ENCODE assay signal across 21 cellular contexts in genomic region chr17:73334771-73335513, GRCh38. TPM values are rescaled to one million over a fixed set of nuclear protein-coding genes. Genes with fewer than 3 reads are reported as not detected.
DNase-seq lines count a peak whose midpoint lies in the region; ATAC-seq and TF ChIP-seq lines count a peak whose summit lies in the region.
"Had no signal": no experiment of that assay in that cellular context is flagged by ENCODE, and none has a peak within 500 bp of the region (broad histone marks: within the 10 kb centered on the region; RNA-seq: fewer than 3 reads in every experiment).

No MANE protein-coding gene starts in this region.

- DNase-seq in NCI-H2081 (lab: John Stamatoyannopoulos, UW) (peak; percentile 88 to 93), WERI-Rb-1 (peak; percentile 7), foreskin keratinocyte (no peak), erythroblast (lab: John Stamatoyannopoulos, UW) (no peak), mesendoderm (no peak), brain microvascular endothelial cell (no peak)
- DNase-seq in stimulated activated naive B cell treated with anti-CD40 and anti-IgM and Interleukin-4, amounts not matched to agents 10 μg/mL and 1 μg/mL and 100 μg/mL, for 72 hours, result no peak
- DNase-seq: activated CD4-positive, CD25-positive, alpha-beta regulatory T cell treated with anti-CD3 and anti-CD28 coated beads, Interleukin-2, amount 50 U/mL, for 72 hours; aorta; CD4-positive, alpha-beta T cell; cerebellar nuclear complex; DMS79; effector CD8-positive, alpha-beta T cell; heart right ventricle; NCI-H187 treated with DMSO at 0.1 percent for 48 hours; NCI-H446; nucleus accumbens; T1000; testis had no signal

- WGBS in mesendoderm (ENCODE audit: extremely low coverage, insufficient coverage, low lambda C conversion rate), result no CpG with 5 or more reads among the region's 12 CpGs

- no peak for TF ChIP-seq POLR2A in erythroblast (IDR thresholded peaks at IDR 0.05; ENCODE audit: low read length)

- H3K4ac ChIP-seq in mesendoderm (ENCODE audit: low read depth, low read length), result no peak overlapping the region

- no peaks in the 10 kb centered on the region for H3K4me1 ChIP-seq in foreskin keratinocyte
- H3K4me1 ChIP-seq in mesendoderm (ENCODE audit: control insufficient read depth, low read depth, low read length), result no peaks in the 10 kb centered on the region
- H3K4me1 ChIP-seq: testis had no signal

- peaks cover 3 to 7% of the 10 kb centered on the region in 2 donors for H3K36me3 Mint-ChIP-seq in stimulated activated naive B cell treated with anti-CD40 and anti-IgM and Interleukin-4, amounts not matched to agents 10 μg/mL and 1 μg/mL and 100 μg/mL, for 72 hours
- H3K36me3 Mint-ChIP-seq: activated naive CD4-positive, alpha-beta T cell treated with anti-CD3 and anti-CD28 coated beads, Interleukin-2, amount 50 U/mL, for 24 hours had no signal

- no peaks in the 10 kb centered on the region for H3K27me3 Mint-ChIP-seq in stimulated activated naive B cell treated with anti-CD40 and anti-IgM and Interleukin-4, amounts not matched to agents 10 μg/mL and 1 μg/mL and 100 μg/mL, for 72 hours
- H3K27me3 Mint-ChIP-seq: activated naive CD4-positive, alpha-beta T cell treated with anti-CD3 and anti-CD28 coated beads, Interleukin-2, amount 50 U/mL, for 24 hours; CD4-positive, alpha-beta T cell had no signal

- no peak overlapping the region for H3K23ac ChIP-seq in mesendoderm (ENCODE audit: low read length)

- no peak overlapping the region for H4K8ac ChIP-seq in mesendoderm (ENCODE audit: low read depth, low read length)

- H2BK15ac ChIP-seq in mesendoderm (replicated peaks; ENCODE audit: low read depth), result no peak overlapping the region

- no peak overlapping the region for H3K56ac ChIP-seq in mesendoderm (ENCODE audit: low read length)

- H3K4me3 Mint-ChIP-seq in stimulated activated naive B cell treated with anti-CD40 and anti-IgM and Interleukin-4, amounts not matched to agents 10 μg/mL and 1 μg/mL and 100 μg/mL, for 72 hours, result no peak overlapping the region
- H3K4me3 Mint-ChIP-seq: activated naive CD4-positive, alpha-beta T cell treated with anti-CD3 and anti-CD28 coated beads, Interleukin-2, amount 50 U/mL, for 24 hours; CD4-positive, alpha-beta T cell had no signal

- TF ChIP-seq CTCF in WERI-Rb-1 (IDR thresholded peaks at IDR 0.05; ENCODE audit: low read depth, low read length) (no peak), foreskin keratinocyte (conservative IDR thresholded peaks at IDR 0.05) (no peak), brain microvascular endothelial cell (IDR thresholded peaks at IDR 0.05; ENCODE audit: low read depth, low read length, missing control alignments) (no peak)

- H3K27ac ChIP-seq in WERI-Rb-1, result no peak overlapping the region
- H3K27ac ChIP-seq in foreskin keratinocyte, result peak overlapping the region; percentile 91
- no peak overlapping the region for H3K27ac ChIP-seq in mesendoderm (ENCODE audit: low read depth, low read length)
- no peak overlapping the region for H3K27ac ChIP-seq in brain microvascular endothelial cell
- H3K27ac ChIP-seq: testis had no signal

- no peak overlapping the region for H3K18ac ChIP-seq in mesendoderm (ENCODE audit: low read length)

- in situ Hi-C loops in brain microvascular endothelial cell (cut with HindIII; ENCODE audit: low pct_ligation_motif_present, low sequenced_read_pairs), result no loop called here

- no peak overlapping the region for H2BK5ac ChIP-seq in mesendoderm (ENCODE audit: low read length)

- no peak overlapping the region for H2BK120ac ChIP-seq in mesendoderm (ENCODE audit: low read depth, low read length)

- H3K36me3 ChIP-seq in WERI-Rb-1, result peaks cover 3% of the 10 kb centered on the region; the same call in 1 of the 2 replicates
- H3K36me3 ChIP-seq in mesendoderm (ENCODE audit: control insufficient read depth, insufficient read depth, low read length), result no peaks in the 10 kb centered on the region
- no peaks in the 10 kb centered on the region for H3K36me3 ChIP-seq in brain microvascular endothelial cell (replicated peaks)
- H3K36me3 ChIP-seq: heart right ventricle had no signal

- ATAC-seq in foreskin keratinocyte, result peak; percentile 38
- ATAC-seq in stimulated activated naive B cell treated with anti-CD40 and anti-IgM and Interleukin-4, amounts not matched to agents 10 μg/mL and 1 μg/mL and 100 μg/mL, for 72 hours (replicated peaks), result no peak
- ATAC-seq: K562 had no signal

- no peak overlapping the region for H4K5ac ChIP-seq in mesendoderm (ENCODE audit: low read length)

- H3K9me3 Mint-ChIP-seq in stimulated activated naive B cell treated with anti-CD40 and anti-IgM and Interleukin-4, amounts not matched to agents 10 μg/mL and 1 μg/mL and 100 μg/mL, for 72 hours, result no peaks in the 10 kb centered on the region
- H3K9me3 Mint-ChIP-seq: activated naive CD4-positive, alpha-beta T cell treated with anti-CD3 and anti-CD28 coated beads, Interleukin-2, amount 50 U/mL, for 24 hours; CD4-positive, alpha-beta T cell had no signal

- H3K9me3 ChIP-seq in WERI-Rb-1 (ENCODE audit: severe bottlenecking), result no peaks in the 10 kb centered on the region
- H3K9me3 ChIP-seq: heart right ventricle, testis had no signal

- no peaks in the 10 kb centered on the region for H3K79me2 ChIP-seq in mesendoderm (ENCODE audit: control insufficient read depth, insufficient read depth, low read length)

- no peak overlapping the region for H3K4me3 ChIP-seq in WERI-Rb-1 (ENCODE audit: low read depth, low read length)
- H3K4me3 ChIP-seq in mesendoderm (ENCODE audit: low read length), result no peak overlapping the region
- H3K4me3 ChIP-seq in brain microvascular endothelial cell (ENCODE audit: low read depth, low read length), result no peak overlapping the region
- H3K4me3 ChIP-seq: heart right ventricle, K562, testis had no signal

- H3K27me3 ChIP-seq in WERI-Rb-1 (ENCODE audit: insufficient read depth, low read depth, severe bottlenecking) (no peaks in the 10 kb centered on the region), foreskin keratinocyte (no peaks in the 10 kb centered on the region), mesendoderm (ENCODE audit: insufficient read depth, low read length, poor library complexity) (no peaks in the 10 kb centered on the region), brain microvascular endothelial cell (replicated peaks) (no peaks in the 10 kb centered on the region)
- H3K27me3 ChIP-seq: heart right ventricle, testis had no signal

- H2AK5ac ChIP-seq in mesendoderm (ENCODE audit: low read length), result no peak overlapping the region

- H3K27ac Mint-ChIP-seq in stimulated activated naive B cell treated with anti-CD40 and anti-IgM and Interleukin-4, amounts not matched to agents 10 μg/mL and 1 μg/mL and 100 μg/mL, for 72 hours, result peak overlapping the region; percentile 31
- H3K27ac Mint-ChIP-seq: activated naive CD4-positive, alpha-beta T cell treated with anti-CD3 and anti-CD28 coated beads, Interleukin-2, amount 50 U/mL, for 24 hours; CD4-positive, alpha-beta T cell had no signal

- H3K4me1 Mint-ChIP-seq in stimulated activated naive B cell treated with anti-CD40 and anti-IgM and Interleukin-4, amounts not matched to agents 10 μg/mL and 1 μg/mL and 100 μg/mL, for 72 hours, result no peaks in the 10 kb centered on the region
- H3K4me1 Mint-ChIP-seq: activated naive CD4-positive, alpha-beta T cell treated with anti-CD3 and anti-CD28 coated beads, Interleukin-2, amount 50 U/mL, for 24 hours had no signal

- no peaks in the 10 kb centered on the region for H3K79me1 ChIP-seq in mesendoderm (ENCODE audit: low read length)

- H3K4me2 ChIP-seq in mesendoderm (ENCODE audit: low read length), result no peak overlapping the region

- H3K9ac ChIP-seq in mesendoderm (ENCODE audit: low read length), result no peak overlapping the region

RNA-seq across cellular contexts. Expression of gene CDC42EP4, which starts 23.1 kb away (rescaled TPM):
- total RNA-seq in foreskin keratinocyte, result 18.7 and 20.3 TPM in 2 replicates
- 14.5 and 16.4 TPM in 2 replicates for polyA plus RNA-seq in foreskin keratinocyte
- 5.7 TPM for polyA plus RNA-seq in mesendoderm (2013, experiment 1 of 2)
- 5.1 TPM for polyA plus RNA-seq in mesendoderm (2013, experiment 2 of 2)

Comparison
In these comparisons a context has a peak if more than half of its experiments do, and no peak if none do; other contexts are left out.
1. DNase-seq: peak in NCI-H2081 (2 of 2) and WERI-Rb-1 (single experiment); none in foreskin keratinocyte (0 of 2), stimulated activated naive B cell treated with anti-CD40 and anti-IgM and Interleukin-4, amounts not matched to agents 10 μg/mL and 1 μg/mL and 100 μg/mL, for 72 hours (single experiment), erythroblast (0 of 2), mesendoderm (single experiment) and brain microvascular endothelial cell (single experiment).